In the genomic region with DNA sequence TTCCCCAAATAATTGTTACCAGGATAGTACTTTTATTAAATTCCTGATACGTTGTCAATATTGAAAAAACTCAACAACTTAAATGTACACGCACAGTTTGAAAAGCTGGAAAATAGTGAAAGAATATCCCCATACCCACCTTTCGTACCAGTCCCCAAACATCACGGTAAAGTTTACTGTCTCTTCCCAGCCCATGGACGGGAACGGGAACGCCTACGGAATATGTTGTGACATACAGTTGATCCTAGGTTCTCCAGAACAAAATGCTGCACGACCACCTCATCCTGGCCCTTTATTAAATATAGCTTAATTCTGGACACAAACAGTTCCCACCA, we compare ENCODE assay signal across 8 cellular contexts. TPM values are rescaled to one million over a fixed set of nuclear protein-coding genes. Genes with fewer than 3 reads are reported as not detected.
DNase-seq lines count a peak whose midpoint lies in the region; ATAC-seq lines count a peak whose summit lies in the region.

No MANE protein-coding gene starts in this region.

- peaks cover 14% of the 10 kb centered on the region for H3K36me3 Mint-ChIP-seq in activated CD4-positive, alpha-beta T cell treated with anti-CD3 and anti-CD28 coated beads for 36 hours (ENCODE audit: low read depth)
- peaks cover 17% of the 10 kb centered on the region for H3K36me3 Mint-ChIP-seq in activated CD8-positive, alpha-beta T cell treated with anti-CD3 and anti-CD28 coated beads, Interleukin-2, amount 10 ng/mL, durations not matched to agents 7 days and 5 days (ENCODE audit: low read depth)
- H3K36me3 Mint-ChIP-seq in stimulated activated memory B cell treated with anti-CD40 and anti-IgM and Interleukin-4, amounts not matched to agents 10 μg/mL and 1 μg/mL and 100 μg/mL, for 72 hours, result no peaks in the 10 kb centered on the region

- H3K27me3 Mint-ChIP-seq in activated CD4-positive, alpha-beta T cell treated with anti-CD3 and anti-CD28 coated beads for 36 hours, result no peaks in the 10 kb centered on the region
- no peaks in the 10 kb centered on the region for H3K27me3 Mint-ChIP-seq in activated CD8-positive, alpha-beta T cell treated with anti-CD3 and anti-CD28 coated beads, Interleukin-2, amount 10 ng/mL, durations not matched to agents 7 days and 5 days (ENCODE audit: low read depth)
- H3K27me3 Mint-ChIP-seq in stimulated activated memory B cell treated with anti-CD40 and anti-IgM and Interleukin-4, amounts not matched to agents 10 μg/mL and 1 μg/mL and 100 μg/mL, for 72 hours, result no peaks in the 10 kb centered on the region

- no peak for DNase-seq in activated CD4-positive, alpha-beta T cell treated with anti-CD3 and anti-CD28 coated beads for 36 hours
- no peak for DNase-seq in activated CD4-positive, alpha-beta T cell treated with anti-CD3 and anti-CD28 coated beads for 48 hours
- DNase-seq in activated CD8-positive, alpha-beta T cell treated with anti-CD3 and anti-CD28 coated beads, Interleukin-2, amount 10 ng/mL, durations not matched to agents 7 days and 5 days, result no peak
- no peak for DNase-seq in NCI-H446 treated with DMSO at 0.1 percent for 48 hours (lab: John Stamatoyannopoulos, UW)
- no peak for DNase-seq in activated CD4-positive, alpha-beta T cell treated with anti-CD3 and anti-CD28 coated beads for 4 hours
- DNase-seq in NCI-H748 (lab: John Stamatoyannopoulos, UW; ENCODE audit: unreplicated experiment), result no peak

- intact Hi-C loops in activated CD4-positive, alpha-beta T cell treated with anti-CD3 and anti-CD28 coated beads for 36 hours (cut with DNase I, micrococcal nuclease), result loop anchor here in 1 of 2 experiments (1.0 kb wide), 1 partner anchor 146 kb away; no protein-coding TSS in a partner anchor

- peak overlapping the region; percentile 79 for H3K4me3 ChIP-seq in iPS-11a (ENCODE audit: low read depth, low read length)

- CTCF ChIA-PET in activated CD4-positive, alpha-beta T cell treated with anti-CD3 and anti-CD28 coated beads for 36 hours (lab: Charles Lee), result interaction anchor here (1.1 to 1.2 kb wide), 2 partner anchors 8 to 20 kb away, joined by 3 read pairs; no protein-coding TSS in a partner anchor
- CTCF ChIA-PET in activated CD8-positive, alpha-beta T cell treated with anti-CD3 and anti-CD28 coated beads, Interleukin-2, amount 10 ng/mL, durations not matched to agents 7 days and 5 days (lab: Charles Lee), result interaction anchor here (1.0 to 1.4 kb wide), 2 partner anchors 15 to 300 kb away, joined by 3 to 4 read pairs; a partner anchor contains a TSS

- peaks cover 18% of the 10 kb centered on the region for H3K4me1 Mint-ChIP-seq in activated CD4-positive, alpha-beta T cell treated with anti-CD3 and anti-CD28 coated beads for 36 hours
- peaks cover 22% of the 10 kb centered on the region for H3K4me1 Mint-ChIP-seq in activated CD8-positive, alpha-beta T cell treated with anti-CD3 and anti-CD28 coated beads, Interleukin-2, amount 10 ng/mL, durations not matched to agents 7 days and 5 days (ENCODE audit: low read depth)
- H3K4me1 Mint-ChIP-seq in stimulated activated memory B cell treated with anti-CD40 and anti-IgM and Interleukin-4, amounts not matched to agents 10 μg/mL and 1 μg/mL and 100 μg/mL, for 72 hours, result peaks cover 24% of the 10 kb centered on the region

- H3K9me3 Mint-ChIP-seq in activated CD4-positive, alpha-beta T cell treated with anti-CD3 and anti-CD28 coated beads for 36 hours (ENCODE audit: low read depth), result no peaks in the 10 kb centered on the region
- no peaks in the 10 kb centered on the region for H3K9me3 Mint-ChIP-seq in activated CD8-positive, alpha-beta T cell treated with anti-CD3 and anti-CD28 coated beads, Interleukin-2, amount 10 ng/mL, durations not matched to agents 7 days and 5 days (ENCODE audit: insufficient read depth)
- H3K9me3 Mint-ChIP-seq in stimulated activated memory B cell treated with anti-CD40 and anti-IgM and Interleukin-4, amounts not matched to agents 10 μg/mL and 1 μg/mL and 100 μg/mL, for 72 hours, result no peaks in the 10 kb centered on the region

- peak; percentile 2 for ATAC-seq in activated CD4-positive, alpha-beta T cell treated with anti-CD3 and anti-CD28 coated beads for 36 hours
- ATAC-seq in activated CD8-positive, alpha-beta T cell treated with anti-CD3 and anti-CD28 coated beads, Interleukin-2, amount 10 ng/mL, durations not matched to agents 7 days and 5 days, result no peak
- ATAC-seq in stimulated activated memory B cell treated with anti-CD40 and anti-IgM and Interleukin-4, amounts not matched to agents 10 μg/mL and 1 μg/mL and 100 μg/mL, for 72 hours, result no peak

- POLR2A ChIA-PET in activated CD4-positive, alpha-beta T cell treated with anti-CD3 and anti-CD28 coated beads for 36 hours (lab: Charles Lee), result interaction anchor here (0.9 kb wide), 1 partner anchor 15 kb away, joined by 4 read pairs; a partner anchor contains a TSS
- POLR2A ChIA-PET in activated CD8-positive, alpha-beta T cell treated with anti-CD3 and anti-CD28 coated beads, Interleukin-2, amount 10 ng/mL, durations not matched to agents 7 days and 5 days (lab: Charles Lee), result interaction anchor here (1.9 kb wide), 1 partner anchor 16 kb away, joined by 9 read pairs; a partner anchor contains a TSS

- peak overlapping the region; percentile 84 for H3K4me3 Mint-ChIP-seq in activated CD4-positive, alpha-beta T cell treated with anti-CD3 and anti-CD28 coated beads for 36 hours
- H3K4me3 Mint-ChIP-seq in activated CD8-positive, alpha-beta T cell treated with anti-CD3 and anti-CD28 coated beads, Interleukin-2, amount 10 ng/mL, durations not matched to agents 7 days and 5 days, result peak overlapping the region; percentile 90
- H3K4me3 Mint-ChIP-seq in stimulated activated memory B cell treated with anti-CD40 and anti-IgM and Interleukin-4, amounts not matched to agents 10 μg/mL and 1 μg/mL and 100 μg/mL, for 72 hours, result peak overlapping the region; percentile 88

- peak overlapping the region; percentile 88 for H3K27ac Mint-ChIP-seq in activated CD4-positive, alpha-beta T cell treated with anti-CD3 and anti-CD28 coated beads for 36 hours
- H3K27ac Mint-ChIP-seq in activated CD8-positive, alpha-beta T cell treated with anti-CD3 and anti-CD28 coated beads, Interleukin-2, amount 10 ng/mL, durations not matched to agents 7 days and 5 days, result peak overlapping the region; percentile 90
- H3K27ac Mint-ChIP-seq in stimulated activated memory B cell treated with anti-CD40 and anti-IgM and Interleukin-4, amounts not matched to agents 10 μg/mL and 1 μg/mL and 100 μg/mL, for 72 hours, result peak overlapping the region; percentile 89

RNA-seq across cellular contexts. Expression of a gene that starts 0.5 kb away (rescaled TPM):
- total RNA-seq in activated CD4-positive, alpha-beta T cell treated with anti-CD3 and anti-CD28 coated beads for 36 hours, result 10 to 100 TPM; 31.4 to 38.8 TPM
- 10 to 100 TPM; 32.1 to 32.7 TPM for total RNA-seq in activated CD8-positive, alpha-beta T cell treated with anti-CD3 and anti-CD28 coated beads, Interleukin-2, amount 10 ng/mL, durations not matched to agents 7 days and 5 days

RNA-seq across cellular contexts. Expression of a gene that starts 15.7 kb away (rescaled TPM):
- total RNA-seq in activated CD4-positive, alpha-beta T cell treated with anti-CD3 and anti-CD28 coated beads for 36 hours, result 10 to 100 TPM; 12.8 to 13.3 TPM
- 10 to 100 TPM; 10.3 to 11.1 TPM for total RNA-seq in activated CD8-positive, alpha-beta T cell treated with anti-CD3 and anti-CD28 coated beads, Interleukin-2, amount 10 ng/mL, durations not matched to agents 7 days and 5 days

RNA-seq across cellular contexts. Expression of a gene that starts 15.8 kb away (rescaled TPM):
- total RNA-seq in activated CD4-positive, alpha-beta T cell treated with anti-CD3 and anti-CD28 coated beads for 36 hours, result 10 to 100 TPM; 34.1 to 35.5 TPM
- 10 to 100 TPM; 31.3 to 31.8 TPM for total RNA-seq in activated CD8-positive, alpha-beta T cell treated with anti-CD3 and anti-CD28 coated beads, Interleukin-2, amount 10 ng/mL, durations not matched to agents 7 days and 5 days
